10 cellular contexts compared by ENCODE assay signal in genomic region chr12:132834181-132834711, GRCh38. TPM values are rescaled to one million over a fixed set of nuclear protein-coding genes. Genes with fewer than 3 reads are reported as not detected.
DNase-seq lines count a peak whose midpoint lies in the region; ATAC-seq, FAIRE-seq and TF ChIP-seq lines count a peak whose summit lies in the region.
"Had no signal": no experiment of that assay in that cellular context is flagged by ENCODE, and none has a peak within 500 bp of the region (broad histone marks: within the 10 kb centered on the region; RNA-seq: fewer than 3 reads in every experiment).

No MANE protein-coding gene starts in this region.

- peaks cover 38% of the 10 kb centered on the region for H3K36me3 ChIP-seq in KOPT-K1 (ENCODE audit: insufficient read depth, low read length)
- H3K36me3 ChIP-seq in small intestine (ENCODE audit: control insufficient read depth in 2 of 2, insufficient read depth in 2 of 2, low read length in 2 of 2) = peaks cover 0 to 3% of the 10 kb centered on the region in 2 donors
- no peaks in the 10 kb centered on the region for H3K36me3 ChIP-seq in hepatocyte (replicated peaks; ENCODE audit: insufficient read depth, low read depth)

- H3K27me3 ChIP-seq in small intestine (ENCODE audit: control insufficient read depth in 2 of 2, insufficient read depth in 2 of 2, low read length in 2 of 2) = no peaks in the 10 kb centered on the region
- H3K27me3 ChIP-seq in hepatocyte = no peaks in the 10 kb centered on the region

- H3K27me3 Mint-ChIP-seq in activated naive CD8-positive, alpha-beta T cell treated with anti-CD3 and anti-CD28 coated beads for 36 hours = no peaks in the 10 kb centered on the region
- H3K27me3 Mint-ChIP-seq in CD14-positive monocyte (ENCODE audit: low read depth in 3 of 3) = peaks cover 0 to 3% (median 1%) of the 10 kb centered on the region in 3 donors

- H2AFZ ChIP-seq in hepatocyte = no peak overlapping the region

- intact Hi-C loops in CD14-positive monocyte (cut with micrococcal nuclease) = loop anchor here in 1 of 2 donors (5.0 kb wide), 1 partner anchor 53 kb away; the partner anchor contains the start of gene CHFR

- H3K9me2 ChIP-seq in hepatocyte (replicated peaks; ENCODE audit: insufficient read depth) = no peaks in the 10 kb centered on the region

- H3K4me3 ChIP-seq in small intestine (ENCODE audit: low read depth in 1 of 2, low read length in 2 of 2) (no peak overlapping the region), hepatocyte (no peak overlapping the region)

- no peak for FAIRE-seq in small intestine (lab: Jason Lieb, UNC)
- FAIRE-seq: H54 had no signal

- H3K9me3 Mint-ChIP-seq in activated naive CD8-positive, alpha-beta T cell treated with anti-CD3 and anti-CD28 coated beads for 36 hours = no peaks in the 10 kb centered on the region
- H3K9me3 Mint-ChIP-seq in CD14-positive monocyte = peaks cover 0 to 5% (median 0%) of the 10 kb centered on the region in 7 donors

- H3K27ac Mint-ChIP-seq in activated naive CD8-positive, alpha-beta T cell treated with anti-CD3 and anti-CD28 coated beads for 36 hours = peak overlapping the region; percentile 95
- H3K27ac Mint-ChIP-seq in CD14-positive monocyte = peak overlapping the region in 2 of 7 donors; percentile 19 to 57

- H3K79me2 ChIP-seq in hepatocyte = no peaks in the 10 kb centered on the region

- no peak for ATAC-seq in GM18502 (IDR thresholded peaks at IDR 0.05; ENCODE audit: poor library complexity, unreplicated experiment)
- ATAC-seq: left cardiac atrium had no signal

- H3K4me1 Mint-ChIP-seq in activated naive CD8-positive, alpha-beta T cell treated with anti-CD3 and anti-CD28 coated beads for 36 hours = peaks cover 43% of the 10 kb centered on the region
- H3K4me1 Mint-ChIP-seq in CD14-positive monocyte = peaks cover 7% of the 10 kb centered on the region

- peak overlapping the region; percentile 66 for H3K4me3 Mint-ChIP-seq in activated naive CD8-positive, alpha-beta T cell treated with anti-CD3 and anti-CD28 coated beads for 36 hours
- H3K4me3 Mint-ChIP-seq in CD14-positive monocyte = no peak overlapping the region

- H4K20me1 ChIP-seq in hepatocyte (ENCODE audit: insufficient read depth, poor library complexity, severe bottlenecking) = no peaks in the 10 kb centered on the region

- peak overlapping the region; percentile 92 for H3K27ac ChIP-seq in KOPT-K1 (ENCODE audit: low read depth, low read length, poor library complexity, severe bottlenecking)
- peak overlapping the region in 1 of 2 donors; percentile 22 for H3K27ac ChIP-seq in small intestine (ENCODE audit: low read depth in 1 of 2, low read length in 1 of 2)
- no peak overlapping the region for H3K27ac ChIP-seq in hepatocyte

- TF ChIP-seq CTCF in CD14-positive monocyte (IDR thresholded peaks at IDR 0.05) (no peak), hepatocyte (IDR thresholded peaks at IDR 0.05; ENCODE audit: poor library complexity) (no peak)

- peaks cover 31% of the 10 kb centered on the region for H3K36me3 Mint-ChIP-seq in activated naive CD8-positive, alpha-beta T cell treated with anti-CD3 and anti-CD28 coated beads for 36 hours
- peaks cover 36 to 57% of the 10 kb centered on the region in 2 donors for H3K36me3 Mint-ChIP-seq in CD14-positive monocyte

- peak; percentile 36 for DNase-seq in activated CD4-positive, alpha-beta T cell treated with anti-CD3 and anti-CD28 coated beads for 48 hours
- DNase-seq in activated CD4-positive, alpha-beta T cell treated with anti-CD3 and anti-CD28 coated beads, Interleukin-2, amount 50 U/mL, for 4 hours = no peak
- DNase-seq in activated naive CD8-positive, alpha-beta T cell treated with anti-CD3 and anti-CD28 coated beads for 36 hours = peak; percentile 33
- DNase-seq in small intestine = peak; percentile 15
- DNase-seq in CD14-positive monocyte (ENCODE audit: low spot score) = no peak
- DNase-seq in hepatocyte (ENCODE audit: low spot score) = no peak
- DNase-seq: left cardiac atrium had no signal

- 60 to 83% (median 68%) methylated on average over 5 of the region's 5 CpGs for WGBS in small intestine, 3 donors
- 89% methylated on average over 5 of the region's 5 CpGs for WGBS in hepatocyte (ENCODE audit: low lambda C conversion rate, missing lambda C conversion rate)

- no peak overlapping the region for H3K4me2 ChIP-seq in hepatocyte

- H3K9me3 ChIP-seq in KOPT-K1 (ENCODE audit: insufficient read depth, low read length, poor library complexity, severe bottlenecking) (no peaks in the 10 kb centered on the region), small intestine (ENCODE audit: control insufficient read depth, low read depth) (no peaks in the 10 kb centered on the region), hepatocyte (ENCODE audit: low read depth) (no peaks in the 10 kb centered on the region)

- H3K4me1 ChIP-seq in small intestine (ENCODE audit: control insufficient read depth in 2 of 2, insufficient read depth in 1 of 2, low read depth in 1 of 2, low read length in 1 of 2) (peaks cover 0 to 2% of the 10 kb centered on the region in 2 donors), hepatocyte (ENCODE audit: insufficient read depth) (no peaks in the 10 kb centered on the region)

RNA-seq across cellular contexts. Expression of gene GOLGA3, which starts 5.6 kb away (rescaled TPM):
- total RNA-seq in activated naive CD8-positive, alpha-beta T cell treated with anti-CD3 and anti-CD28 coated beads for 36 hours = 10 to 100 TPM; 51.5 to 57.2 TPM
- polyA plus RNA-seq in small intestine (10 to 100 TPM in 2 of 3 donors, 1 to 10 TPM in 1; 7.3 to 20.5 (median 10.5) TPM), CD14-positive monocyte (1 to 10 TPM; 1.2 to 2.4 TPM), hepatocyte (26.2 and 34.1 TPM in 2 replicates)
- total RNA-seq in hepatocyte = 67.6 and 75.1 TPM in 2 replicates

RNA-seq across cellular contexts. Expression of gene CHFR, which starts 53.2 kb away (rescaled TPM):
- 10 to 100 TPM; 47.9 to 48.6 TPM for total RNA-seq in activated naive CD8-positive, alpha-beta T cell treated with anti-CD3 and anti-CD28 coated beads for 36 hours
- polyA plus RNA-seq in small intestine = 10 to 100 TPM; 23.9 to 43.4 (median 35.9) TPM
- polyA plus RNA-seq in CD14-positive monocyte = 10 to 100 TPM; 28.0 to 39.3 TPM
- total RNA-seq in hepatocyte = 33.4 and 37.6 TPM in 2 replicates
- 36.2 and 36.8 TPM in 2 replicates for polyA plus RNA-seq in hepatocyte

Comparison
In these comparisons a context has a peak if more than half of its experiments do, and no peak if none do; other contexts are left out.
1. DNase-seq: peak in activated CD4-positive, alpha-beta T cell treated with anti-CD3 and anti-CD28 coated beads for 48 hours (single experiment), activated naive CD8-positive, alpha-beta T cell treated with anti-CD3 and anti-CD28 coated beads for 36 hours (single experiment) and small intestine (single experiment); none in activated CD4-positive, alpha-beta T cell treated with anti-CD3 and anti-CD28 coated beads, Interleukin-2, amount 50 U/mL, for 4 hours (0 of 2), CD14-positive monocyte (single experiment) and hepatocyte (single experiment).